ENCODE assay signal across 8 cellular contexts in the genomic region with DNA sequence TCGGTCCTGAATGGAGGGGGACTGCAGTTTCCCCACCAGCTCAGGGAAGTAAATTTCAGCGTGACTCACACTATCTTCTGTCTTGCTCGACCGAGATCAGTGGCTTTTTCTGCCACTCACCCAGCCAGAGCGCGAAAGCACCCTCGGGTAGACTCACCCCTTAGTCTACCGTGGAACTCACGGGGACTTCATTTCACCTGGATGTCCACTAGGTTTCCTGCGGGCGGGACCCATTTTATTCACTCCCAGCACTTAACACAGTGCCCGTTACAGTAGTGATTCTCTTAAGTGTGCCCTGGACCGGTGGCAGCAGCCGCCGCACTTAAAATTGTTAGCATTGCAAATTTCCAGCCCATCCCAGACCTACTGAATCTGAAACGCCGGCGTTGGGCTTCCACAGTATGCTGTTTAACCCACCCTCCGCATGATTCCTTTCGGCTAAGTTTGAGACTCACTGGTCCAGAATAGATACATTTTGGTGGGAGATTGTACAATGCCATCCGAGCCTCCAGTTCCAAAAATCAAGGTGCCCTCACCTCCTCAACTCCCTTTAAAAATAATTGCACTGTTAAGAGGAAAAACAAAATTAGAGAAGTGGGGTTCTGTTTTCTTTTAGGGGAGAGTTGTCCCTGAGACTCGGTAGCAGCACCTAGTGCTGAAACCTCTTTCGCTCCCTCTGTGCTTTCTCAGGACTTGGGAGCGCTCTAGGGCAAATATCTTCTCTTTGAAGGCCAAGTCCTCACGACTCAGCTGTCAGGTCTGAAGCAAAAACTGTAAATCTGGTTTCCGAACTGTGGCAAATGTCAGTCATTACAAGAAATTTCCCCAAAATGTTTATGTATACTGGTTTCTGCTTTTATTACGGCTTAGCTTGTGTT. TPM values are rescaled to one million over a fixed set of nuclear protein-coding genes. Genes with fewer than 3 reads are reported as not detected.
DNase-seq lines count a peak whose midpoint lies in the region; ATAC-seq and TF ChIP-seq lines count a peak whose summit lies in the region.

No MANE protein-coding gene starts in this region.

- DNase-seq in GM03348 (ENCODE audit: low spot score) (peak; percentile 17), SHP77 treated with DMSO at 0.1 percent for 48 hours (lab: John Stamatoyannopoulos, UW) (peak; percentile 62), medulla oblongata (ENCODE audit: extremely low spot score) (peak; percentile 64), testis (no peak), NCI-H128 (lab: John Stamatoyannopoulos, UW; ENCODE audit: unreplicated experiment) (no peak)

- H3K4me3 Mint-ChIP-seq in dendritic cell treated with granulocyte-macrophage colony-stimulating factor and Interleukin-4, amounts not matched to agents 40 ng/mL and 50 ng/mL, for 4 days: peak overlapping the region; percentile 79

- H3K9me3 Mint-ChIP-seq in dendritic cell treated with granulocyte-macrophage colony-stimulating factor and Interleukin-4, amounts not matched to agents 40 ng/mL and 50 ng/mL, for 4 days: no peaks in the 10 kb centered on the region

- H3K27me3 ChIP-seq in testis: no peaks in the 10 kb centered on the region

- ATAC-seq in GM21390 (IDR thresholded peaks at IDR 0.05; ENCODE audit: unreplicated experiment): peak; percentile 65
- peak; percentile 48 for ATAC-seq in HG03571 (IDR thresholded peaks at IDR 0.05; ENCODE audit: unreplicated experiment)

- peak overlapping the region; percentile 94 to 95 for H3K27ac ChIP-seq in testis

- TF ChIP-seq CTCF in testis (IDR thresholded peaks at IDR 0.05): no peak

- TF ChIP-seq POLR2A in testis (IDR thresholded peaks at IDR 0.05): no peak

- intact Hi-C loops in dendritic cell treated with granulocyte-macrophage colony-stimulating factor and Interleukin-4, amounts not matched to agents 40 ng/mL and 50 ng/mL, for 4 days (cut with micrococcal nuclease): loop anchor here (5.0 to 10.0 kb wide), 3 partner anchors 33 to 395 kb away; a partner anchor contains a TSS
- intact Hi-C loops in testis (cut with DNase I; ENCODE audit: low total_unique reads): no loop called here

- H3K4me3 ChIP-seq in testis: peak overlapping the region; percentile 73 to 82

- H3K27me3 Mint-ChIP-seq in dendritic cell treated with granulocyte-macrophage colony-stimulating factor and Interleukin-4, amounts not matched to agents 40 ng/mL and 50 ng/mL, for 4 days: peaks cover 10% of the 10 kb centered on the region

- H3K9me3 ChIP-seq in testis: no peaks in the 10 kb centered on the region

- peak overlapping the region; percentile 86 for H3K27ac Mint-ChIP-seq in dendritic cell treated with granulocyte-macrophage colony-stimulating factor and Interleukin-4, amounts not matched to agents 40 ng/mL and 50 ng/mL, for 4 days

- WGBS in testis, 2 donors: 3 to 7% methylated on average over 21 to 27 of the region's 27 CpGs

- peaks cover 6% of the 10 kb centered on the region for H3K4me1 ChIP-seq in testis

- H3K4me1 Mint-ChIP-seq in dendritic cell treated with granulocyte-macrophage colony-stimulating factor and Interleukin-4, amounts not matched to agents 40 ng/mL and 50 ng/mL, for 4 days (ENCODE audit: low read depth): peaks cover 34% of the 10 kb centered on the region

- no peaks in the 10 kb centered on the region for H3K36me3 ChIP-seq in testis (ENCODE audit: low read depth, missing control alignments)

- H3K36me3 Mint-ChIP-seq in dendritic cell treated with granulocyte-macrophage colony-stimulating factor and Interleukin-4, amounts not matched to agents 40 ng/mL and 50 ng/mL, for 4 days (ENCODE audit: low read depth): peaks cover 11% of the 10 kb centered on the region

RNA-seq across cellular contexts. Expression of a gene that starts 1.0 kb away (rescaled TPM):
- 1 to 10 TPM; 3.9 TPM for total RNA-seq in testis
- polyA plus RNA-seq in testis (ENCODE audit: insufficient read depth, low read depth, low replicate concordance): 3.6 TPM

RNA-seq across cellular contexts. Expression of a gene that starts 10.6 kb away (rescaled TPM):
- total RNA-seq in testis: not detected
- not detected for polyA plus RNA-seq in testis (ENCODE audit: insufficient read depth, low read depth, low replicate concordance)

Comparison
In these comparisons a context has a peak if more than half of its experiments do, and no peak if none do; other contexts are left out.
1. DNase-seq: peak in GM03348 (single experiment), SHP77 treated with DMSO at 0.1 percent for 48 hours (single experiment) and medulla oblongata (single experiment); none in testis (single experiment) and NCI-H128 (single experiment).